Comparison of ENCODE assay signal across 1 cellular context in the genomic region with DNA sequence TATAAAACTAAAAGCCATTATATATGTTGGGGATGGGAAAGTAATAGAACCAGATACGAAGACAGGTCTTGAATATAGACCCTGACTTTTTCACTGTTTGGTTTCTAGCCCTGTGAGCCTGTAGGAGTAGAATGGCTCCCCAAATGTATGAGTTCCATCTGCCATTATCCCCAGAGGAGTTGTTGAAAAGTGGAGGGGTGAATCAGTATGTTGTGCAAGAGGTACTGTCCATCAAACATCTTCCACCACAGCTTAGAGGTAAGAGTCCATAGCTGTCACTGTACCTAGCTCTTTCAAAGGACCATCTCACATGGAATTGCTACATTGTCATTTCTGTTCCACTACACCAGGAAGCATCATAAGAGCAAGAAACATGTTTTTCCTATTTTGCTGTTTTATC.
A peak's percentile ranks its signal among the peaks of the same experiment; 100 is the strongest.
TF ChIP-seq lines count a peak whose summit lies in the region.

No MANE protein-coding gene starts in this region.

TF ChIP-seq in GM12878, 131 proteins besides CTCF, POLR2A, EP300 and RAD21:
- TF ChIP-seq MTA3 (IDR thresholded peaks at IDR 0.05; ENCODE audit: borderline replicate concordance, low read length): no peak
- TF ChIP-seq, protein P1, sequence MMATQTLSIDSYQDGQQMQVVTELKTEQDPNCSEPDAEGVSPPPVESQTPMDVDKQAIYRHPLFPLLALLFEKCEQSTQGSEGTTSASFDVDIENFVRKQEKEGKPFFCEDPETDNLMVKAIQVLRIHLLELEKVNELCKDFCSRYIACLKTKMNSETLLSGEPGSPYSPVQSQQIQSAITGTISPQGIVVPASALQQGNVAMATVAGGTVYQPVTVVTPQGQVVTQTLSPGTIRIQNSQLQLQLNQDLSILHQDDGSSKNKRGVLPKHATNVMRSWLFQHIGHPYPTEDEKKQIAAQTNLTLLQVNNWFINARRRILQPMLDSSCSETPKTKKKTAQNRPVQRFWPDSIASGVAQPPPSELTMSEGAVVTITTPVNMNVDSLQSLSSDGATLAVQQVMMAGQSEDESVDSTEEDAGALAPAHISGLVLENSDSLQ (IDR thresholded peaks at IDR 0.05): 0 out of 2 replicates have a peak, but pooled peaks have one; percentile 21
